In genomic region chr20:11234181-11234969, GRCh38 we compare ENCODE assay signal across 9 cellular contexts.
A peak's percentile ranks its signal among the peaks of the same experiment; 100 is the strongest.
DNase-seq lines count a peak whose midpoint lies in the region; ATAC-seq and TF ChIP-seq lines count a peak whose summit lies in the region.
"Had no signal": no experiment of that assay in that cellular context is flagged by ENCODE, and none has a peak within 500 bp of the region (broad histone marks: within the 10 kb centered on the region; RNA-seq: fewer than 3 reads in every experiment).

No MANE protein-coding gene starts in this region.

- peak overlapping the region; percentile 22 for H3K4me3 Mint-ChIP-seq in chondrocyte (ENCODE audit: unreplicated experiment)
- peak overlapping the region; percentile 10 for H3K4me3 Mint-ChIP-seq in osteocyte (ENCODE audit: unreplicated experiment)
- H3K4me3 Mint-ChIP-seq: memory B cell had no signal

- peaks cover 48% of the 10 kb centered on the region for H3K4me1 Mint-ChIP-seq in chondrocyte (ENCODE audit: low read depth)
- peaks cover 48% of the 10 kb centered on the region for H3K4me1 Mint-ChIP-seq in osteocyte (ENCODE audit: unreplicated experiment)
- H3K4me1 Mint-ChIP-seq: memory B cell had no signal

- ATAC-seq in GM18909 (IDR thresholded peaks at IDR 0.05; ENCODE audit: poor library complexity, unreplicated experiment) (peak; percentile 55), HG02885 (IDR thresholded peaks at IDR 0.05; ENCODE audit: poor library complexity, unreplicated experiment) (peak; percentile 47), HG02870 (IDR thresholded peaks at IDR 0.05; ENCODE audit: unreplicated experiment) (no peak)

- H3K36me3 Mint-ChIP-seq in chondrocyte (ENCODE audit: low read depth): no peaks in the 10 kb centered on the region
- no peaks in the 10 kb centered on the region for H3K36me3 Mint-ChIP-seq in osteocyte (ENCODE audit: unreplicated experiment)
- H3K36me3 Mint-ChIP-seq: memory B cell had no signal

- H3K9me3 Mint-ChIP-seq in chondrocyte (ENCODE audit: low read depth) (peaks cover 3% of the 10 kb centered on the region), osteocyte (ENCODE audit: unreplicated experiment) (peaks cover 5% of the 10 kb centered on the region)

- H3K27ac Mint-ChIP-seq in chondrocyte (ENCODE audit: unreplicated experiment) (peak overlapping the region; percentile 88), osteocyte (ENCODE audit: unreplicated experiment) (peak overlapping the region; percentile 87)
- H3K27ac Mint-ChIP-seq: memory B cell had no signal

- no peak for TF ChIP-seq CTCF in chondrocyte (IDR thresholded peaks at IDR 0.05)
- TF ChIP-seq CTCF in osteocyte (IDR thresholded peaks at IDR 0.05): no peak

- DNase-seq in chondrocyte (ENCODE audit: low spot score): no peak
- no peak for DNase-seq in osteocyte (ENCODE audit: extremely low spot score, unreplicated experiment)
- DNase-seq in KG1 (lab: John Stamatoyannopoulos, UW): no peak
- DNase-seq in anterior cingulate cortex (lab: John Stamatoyannopoulos, UW): no peak
- DNase-seq: NCI-H510A had no signal

- H3K27me3 Mint-ChIP-seq in chondrocyte (ENCODE audit: low read depth) (no peaks in the 10 kb centered on the region), osteocyte (ENCODE audit: unreplicated experiment) (no peaks in the 10 kb centered on the region)
- H3K27me3 Mint-ChIP-seq: memory B cell had no signal
